ENCODE assay signal across 14 cellular contexts in the genomic region with DNA sequence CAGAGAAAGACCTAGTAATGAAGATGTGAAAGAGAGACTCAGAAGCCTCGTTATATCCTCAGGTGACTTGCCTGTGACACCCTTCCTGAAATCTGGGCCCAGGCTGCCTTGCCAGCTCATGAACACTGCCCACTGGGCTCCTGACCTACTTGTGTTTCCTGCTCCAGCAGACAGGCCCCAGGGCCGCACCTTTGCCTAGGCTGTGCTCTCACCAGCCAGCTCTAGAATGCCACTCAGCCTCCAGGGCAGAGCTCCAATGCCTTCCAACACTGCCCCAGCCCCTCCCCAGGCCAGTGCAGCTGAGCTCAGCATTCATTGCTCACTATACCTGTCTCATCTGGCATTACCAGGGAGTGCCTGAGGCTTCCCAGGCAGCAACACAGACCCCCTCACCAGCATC.
DNase-seq lines count a peak whose midpoint lies in the region; ATAC-seq and TF ChIP-seq lines count a peak whose summit lies in the region.
"Had no signal": no experiment of that assay in that cellular context is flagged by ENCODE, and none has a peak within 500 bp of the region (broad histone marks: within the 10 kb centered on the region; RNA-seq: fewer than 3 reads in every experiment).

No MANE protein-coding gene starts in this region.

- TF ChIP-seq POLR2A in Peyer's patch (IDR thresholded peaks at IDR 0.05), result no peak

- peaks cover under 1% of the 10 kb centered on the region for H3F3A ChIP-seq in neural progenitor cell (ENCODE audit: low read depth)

- H3K9me3 Mint-ChIP-seq in neural progenitor cell, result no peaks in the 10 kb centered on the region

- no peak for TF ChIP-seq CTCF in RWPE2 (IDR thresholded peaks at IDR 0.05; ENCODE audit: poor library complexity, severe bottlenecking)
- no peak for TF ChIP-seq CTCF in neural progenitor cell (IDR thresholded peaks at IDR 0.05)
- TF ChIP-seq CTCF in Peyer's patch (IDR thresholded peaks at IDR 0.05), result no peak

- no peak overlapping the region for H3K27ac Mint-ChIP-seq in neural progenitor cell
- H3K27ac Mint-ChIP-seq: activated CD8-positive, alpha-beta memory T cell treated with anti-CD3 and anti-CD28 coated beads, Interleukin-2, amount 10 ng/mL, durations not matched to agents 7 days and 5 days had no signal

- H3K36me3 ChIP-seq in RWPE2 (ENCODE audit: low read depth) (peaks cover 98% of the 10 kb centered on the region), neural progenitor cell (no peaks in the 10 kb centered on the region), Peyer's patch (peaks cover 0 to 77% (median 0%) of the 10 kb centered on the region in 3 donors)

- no peaks in the 10 kb centered on the region for H3K79me2 ChIP-seq in neural progenitor cell (ENCODE audit: low read depth)
- H3K79me2 ChIP-seq: hepatocyte had no signal

- H3K4me2 ChIP-seq in neural progenitor cell, result no peak overlapping the region
- H3K4me2 ChIP-seq: hepatocyte had no signal

- peak; percentile 4 to 15 for DNase-seq in activated CD4-positive, alpha-beta T cell treated with anti-CD3 and anti-CD28 coated beads, Interleukin-2, amount 50 U/mL, for 4 hours
- DNase-seq in activated CD4-positive, alpha-beta T cell treated with anti-CD3 and anti-CD28 coated beads for 48 hours, result no peak
- DNase-seq in RWPE2 (ENCODE audit: low spot score) (no peak), cerebellar cortex (ENCODE audit: low spot score) (peak; percentile 84), neural progenitor cell (ENCODE audit: low spot score) (no peak), Peyer's patch (no peak), NCI-H446 treated with DMSO at 0.1 percent for 48 hours (lab: John Stamatoyannopoulos, UW) (no peak)
- DNase-seq: activated CD8-positive, alpha-beta memory T cell treated with anti-CD3 and anti-CD28 coated beads, Interleukin-2, amount 10 ng/mL, durations not matched to agents 7 days and 5 days; amniotic stem cell; SIG-M5 had no signal

- no peak overlapping the region for H2AFZ ChIP-seq in neural progenitor cell (replicated peaks)
- H2AFZ ChIP-seq: hepatocyte had no signal

- peaks cover 3% of the 10 kb centered on the region for H3K27me3 Mint-ChIP-seq in neural progenitor cell (ENCODE audit: insufficient read depth, low read depth)
- H3K27me3 Mint-ChIP-seq: activated CD8-positive, alpha-beta memory T cell treated with anti-CD3 and anti-CD28 coated beads, Interleukin-2, amount 10 ng/mL, durations not matched to agents 7 days and 5 days had no signal

- H3K4me1 ChIP-seq in RWPE2 (ENCODE audit: insufficient read depth, poor library complexity, severe bottlenecking), result no peaks in the 10 kb centered on the region
- peaks cover 2% of the 10 kb centered on the region for H3K4me1 ChIP-seq in neural progenitor cell
- H3K4me1 ChIP-seq in Peyer's patch, result peaks cover 0 to 8% (median 0%) of the 10 kb centered on the region in 4 donors

- H3K9me3 ChIP-seq in RWPE2 (ENCODE audit: severe bottlenecking), result no peaks in the 10 kb centered on the region
- no peaks in the 10 kb centered on the region for H3K9me3 ChIP-seq in neural progenitor cell (ENCODE audit: low read depth)
- no peaks in the 10 kb centered on the region for H3K9me3 ChIP-seq in Peyer's patch

- peak; percentile 51 for ATAC-seq in RWPE2 (ENCODE audit: low read depth)
- no peak for ATAC-seq in GM21723 (IDR thresholded peaks at IDR 0.05; ENCODE audit: unreplicated experiment)
- ATAC-seq: activated CD8-positive, alpha-beta memory T cell treated with anti-CD3 and anti-CD28 coated beads, Interleukin-2, amount 10 ng/mL, durations not matched to agents 7 days and 5 days had no signal

- H3K4me3 ChIP-seq in RWPE2 (ENCODE audit: severe bottlenecking) (no peak overlapping the region), neural progenitor cell (no peak overlapping the region), Peyer's patch (no peak overlapping the region)
- H3K4me3 ChIP-seq: coronary artery, hepatocyte had no signal

- H3K4me1 Mint-ChIP-seq in neural progenitor cell, result peaks cover 9% of the 10 kb centered on the region

- peak overlapping the region; percentile 5 for H3K4me3 Mint-ChIP-seq in neural progenitor cell
- H3K4me3 Mint-ChIP-seq: activated CD8-positive, alpha-beta memory T cell treated with anti-CD3 and anti-CD28 coated beads, Interleukin-2, amount 10 ng/mL, durations not matched to agents 7 days and 5 days; CD14-positive monocyte had no signal

- H3K27me3 ChIP-seq in RWPE2 (ENCODE audit: insufficient read depth, poor library complexity, severe bottlenecking) (no peaks in the 10 kb centered on the region), neural progenitor cell (no peaks in the 10 kb centered on the region), Peyer's patch (no peaks in the 10 kb centered on the region)
- H3K27me3 ChIP-seq: hepatocyte had no signal

- H3K27ac ChIP-seq in RWPE2 (ENCODE audit: poor library complexity, severe bottlenecking), result no peak overlapping the region
- no peak overlapping the region for H3K27ac ChIP-seq in neural progenitor cell
- no peak overlapping the region for H3K27ac ChIP-seq in Peyer's patch
- H3K27ac ChIP-seq: coronary artery, hepatocyte had no signal

- peaks cover 1% of the 10 kb centered on the region for H4K20me1 ChIP-seq in neural progenitor cell (ENCODE audit: low read depth)

- H3K36me3 Mint-ChIP-seq in neural progenitor cell, result peaks cover 21% of the 10 kb centered on the region
- H3K36me3 Mint-ChIP-seq: activated CD8-positive, alpha-beta memory T cell treated with anti-CD3 and anti-CD28 coated beads, Interleukin-2, amount 10 ng/mL, durations not matched to agents 7 days and 5 days; CD14-positive monocyte had no signal

- no peak overlapping the region for H3K9ac ChIP-seq in neural progenitor cell

Comparison
In these comparisons a context has a peak if more than half of its experiments do, and no peak if none do; other contexts are left out.
1. DNase-seq: peak in activated CD4-positive, alpha-beta T cell treated with anti-CD3 and anti-CD28 coated beads, Interleukin-2, amount 50 U/mL, for 4 hours (2 of 2) and cerebellar cortex (single experiment); none in activated CD4-positive, alpha-beta T cell treated with anti-CD3 and anti-CD28 coated beads for 48 hours (single experiment), RWPE2 (single experiment), neural progenitor cell (single experiment), Peyer's patch (0 of 3) and NCI-H446 treated with DMSO at 0.1 percent for 48 hours (single experiment).